8 cellular contexts compared by ENCODE assay signal in the genomic region with DNA sequence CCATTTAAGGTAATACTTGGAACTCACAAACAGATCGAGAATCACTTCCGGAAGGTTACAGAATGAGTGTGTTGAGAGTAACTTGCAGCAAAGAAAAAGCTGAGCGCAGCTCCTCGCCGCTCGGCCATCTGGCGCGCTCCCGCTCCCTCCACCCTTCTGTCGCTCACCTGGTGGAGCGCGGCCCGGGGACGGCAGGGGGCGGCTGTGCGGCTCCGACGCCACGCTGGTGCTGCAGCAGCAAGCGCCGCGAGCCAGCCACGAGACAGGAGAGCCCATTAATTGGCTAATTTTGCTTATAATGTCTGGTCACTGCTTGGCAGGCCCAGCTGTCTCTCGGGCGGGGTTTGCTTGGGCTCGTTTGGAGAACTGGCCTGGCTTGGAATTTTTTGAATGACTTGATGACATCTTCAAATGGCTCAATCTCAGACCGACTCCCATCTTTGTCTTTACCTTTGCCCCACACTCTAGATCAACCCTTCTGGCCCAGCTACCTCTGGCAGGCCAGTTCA.
A peak's percentile ranks its signal among the peaks of the same experiment; 100 is the strongest.
DNase-seq lines count a peak whose midpoint lies in the region; ATAC-seq, FAIRE-seq and TF ChIP-seq lines count a peak whose summit lies in the region.

No MANE protein-coding gene starts in this region.

- no peak overlapping the region for H3K27ac ChIP-seq in hepatocyte

- peak overlapping the region; percentile 45 for H2AFZ ChIP-seq in hepatocyte

- peak; percentile 22 to 41 for DNase-seq in SHP77 (lab: John Stamatoyannopoulos, UW)
- DNase-seq in SHP77 treated with DMSO at 0.1 percent for 48 hours (lab: John Stamatoyannopoulos, UW): no peak
- peak; percentile 35 for DNase-seq in activated CD8-positive, alpha-beta memory T cell treated with anti-CD3 and anti-CD28 coated beads, Interleukin-2, amount 50 U/mL, for 4 hours
- peak; percentile 83 for DNase-seq in hepatocyte (ENCODE audit: low spot score)
- DNase-seq in stimulated activated CD8-positive, alpha-beta memory T cell treated with anti-CD3 and anti-CD28 coated beads, Interleukin-12 subunit alpha, Interleukin-12 subunit beta, amount 100 ng/mL, for 1 hour (ENCODE audit: low read depth): peak; percentile 16
- no peak for DNase-seq in urothelium cell line (ENCODE audit: low spot score)

- H3K4me1 ChIP-seq in hepatocyte (ENCODE audit: insufficient read depth): peaks cover 23% of the 10 kb centered on the region

- no peaks in the 10 kb centered on the region for H3K9me2 ChIP-seq in hepatocyte (replicated peaks; ENCODE audit: insufficient read depth)

- no peaks in the 10 kb centered on the region for H3K36me3 ChIP-seq in hepatocyte (replicated peaks; ENCODE audit: insufficient read depth, low read depth)

- H3K4me3 ChIP-seq in hepatocyte: no peak overlapping the region

- H3K4me2 ChIP-seq in hepatocyte: peak overlapping the region; percentile 70

- no peaks in the 10 kb centered on the region for H3K27me3 ChIP-seq in hepatocyte

- peak; percentile 53 for TF ChIP-seq CTCF in hepatocyte (IDR thresholded peaks at IDR 0.05; ENCODE audit: poor library complexity)

- peak; percentile 75 for ATAC-seq in HG03442 (IDR thresholded peaks at IDR 0.05; ENCODE audit: unreplicated experiment)
- ATAC-seq in GM18517 (IDR thresholded peaks at IDR 0.05; ENCODE audit: unreplicated experiment): no peak

- WGBS in hepatocyte (ENCODE audit: low lambda C conversion rate, missing lambda C conversion rate): 15% methylated on average over 27 of the region's 27 CpGs

- H4K20me1 ChIP-seq in hepatocyte (ENCODE audit: insufficient read depth, poor library complexity, severe bottlenecking): no peaks in the 10 kb centered on the region

- no peaks in the 10 kb centered on the region for H3K79me2 ChIP-seq in hepatocyte

- no peak for FAIRE-seq in urothelium cell line (lab: Jason Lieb, UNC)

- H3K9me3 ChIP-seq in hepatocyte (ENCODE audit: low read depth): no peaks in the 10 kb centered on the region

Comparison
In these comparisons a context has a peak if more than half of its experiments do, and no peak if none do; other contexts are left out.
1. DNase-seq: peak in SHP77 (2 of 2), activated CD8-positive, alpha-beta memory T cell treated with anti-CD3 and anti-CD28 coated beads, Interleukin-2, amount 50 U/mL, for 4 hours (single experiment), hepatocyte (single experiment) and stimulated activated CD8-positive, alpha-beta memory T cell treated with anti-CD3 and anti-CD28 coated beads, Interleukin-12 subunit alpha, Interleukin-12 subunit beta, amount 100 ng/mL, for 1 hour (single experiment); none in SHP77 treated with DMSO at 0.1 percent for 48 hours (single experiment) and urothelium cell line (single experiment).